In the genomic region with DNA sequence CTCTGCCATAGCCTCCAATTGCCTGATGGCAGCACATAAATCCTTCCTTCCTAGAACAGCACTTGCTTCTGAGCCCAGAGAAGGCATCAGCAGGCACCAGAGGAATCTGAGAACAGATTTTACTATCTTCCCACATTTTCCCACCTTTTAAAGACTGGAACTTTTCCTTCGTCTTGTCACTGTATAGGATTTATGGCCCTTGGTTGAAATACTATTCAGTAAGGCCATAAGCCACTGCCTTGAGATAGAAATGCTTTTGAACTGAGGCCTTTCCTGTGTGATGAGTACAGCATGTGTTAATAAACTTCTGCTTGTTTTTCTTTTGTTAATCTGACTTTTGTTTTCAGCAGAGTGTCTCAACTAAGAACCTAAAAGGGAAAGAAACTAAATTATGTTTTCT, we compare ENCODE assay signal across 28 cellular contexts.
DNase-seq lines count a peak whose midpoint lies in the region; ATAC-seq, FAIRE-seq and TF ChIP-seq lines count a peak whose summit lies in the region.
"Had no signal": no experiment of that assay in that cellular context is flagged by ENCODE, and none has a peak within 500 bp of the region (broad histone marks: within the 10 kb centered on the region; RNA-seq: fewer than 3 reads in every experiment).

No MANE protein-coding gene starts in this region.

- no peaks in the 10 kb centered on the region for H3K79me2 ChIP-seq in H9 (ENCODE audit: insufficient read depth, low read length)

- H2BK120ac ChIP-seq in H9 (ENCODE audit: low read depth, low read length, poor library complexity, severe bottlenecking), result no peak overlapping the region

- no peak overlapping the region for H3K18ac ChIP-seq in H9 (ENCODE audit: insufficient read length, low read depth, low read length)

- FAIRE-seq in small intestine (lab: Jason Lieb, UNC), result no peak
- FAIRE-seq: G401.6, GM18507 had no signal

- H3K27me3 ChIP-seq in H9 (ENCODE audit: insufficient read depth, low read length) (no peaks in the 10 kb centered on the region), small intestine (ENCODE audit: control insufficient read depth in 2 of 2, insufficient read depth in 2 of 2, low read length in 2 of 2) (no peaks in the 10 kb centered on the region)
- H3K27me3 ChIP-seq: heart left ventricle, left lung, thyroid gland had no signal

- no peaks in the 10 kb centered on the region for H3K27me3 Mint-ChIP-seq in H9 (ENCODE audit: low read depth)
- no peaks in the 10 kb centered on the region for H3K27me3 Mint-ChIP-seq in central memory CD8-positive, alpha-beta T cell
- H3K27me3 Mint-ChIP-seq: activated naive CD4-positive, alpha-beta T cell treated with anti-CD3 and anti-CD28 coated beads, Interleukin-2, amount 10 ng/mL, durations not matched to agents 7 days and 5 days; CD4-positive, alpha-beta memory T cell; dendritic cell treated with granulocyte-macrophage colony-stimulating factor and Interleukin-4, amounts not matched to agents 40 ng/mL and 50 ng/mL, for 4 days; naive B cell; stimulated activated naive CD8-positive, alpha-beta T cell treated with anti-CD3 and anti-CD28 coated beads, Interleukin-15, Interleukin-2, amounts not matched to agents 100 ng/mL and 50 ng/mL, for 24 hours had no signal

- no peaks in the 10 kb centered on the region for H3K23me2 ChIP-seq in H9 (ENCODE audit: insufficient read length, low read depth, low read length, poor library complexity, severe bottlenecking)

- no peak overlapping the region for H2BK15ac ChIP-seq in H9 (ENCODE audit: low read depth, low read length)

- H4K5ac ChIP-seq in H9 (ENCODE audit: insufficient read length, low read depth, low read length), result no peak overlapping the region

- no peak for ATAC-seq in central memory CD8-positive, alpha-beta T cell (replicated peaks; ENCODE audit: extremely low read depth, poor library complexity, severe bottlenecking)
- ATAC-seq: heart left ventricle, left lung had no signal

- H3K4me1 Mint-ChIP-seq in H9, result peaks cover 47 to 56% of the 10 kb centered on the region in 2 experiments
- peaks cover 34% of the 10 kb centered on the region for H3K4me1 Mint-ChIP-seq in central memory CD8-positive, alpha-beta T cell

- no peak overlapping the region for H3K27ac ChIP-seq in H9 (ENCODE audit: insufficient read length, low read depth, low read length)
- H3K27ac ChIP-seq in small intestine (ENCODE audit: low read depth in 1 of 2, low read length in 1 of 2), result no peak overlapping the region
- H3K27ac ChIP-seq: heart left ventricle, left lung, thyroid gland, WERI-Rb-1 had no signal

- no peak overlapping the region for H4K91ac ChIP-seq in H9 (ENCODE audit: insufficient read length, low read depth, low read length)

- H3K4me2 ChIP-seq in H9 (ENCODE audit: insufficient read depth, insufficient read length, low read length), result no peak overlapping the region

- H2AFZ ChIP-seq in H9 (ENCODE audit: low read length), result no peak overlapping the region

- no peaks in the 10 kb centered on the region for H3K9me3 ChIP-seq in H9 (ENCODE audit: control insufficient read depth, low read depth, low read length)
- H3K9me3 ChIP-seq in small intestine (ENCODE audit: control insufficient read depth, low read depth), result no peaks in the 10 kb centered on the region
- H3K9me3 ChIP-seq: HAP-1, heart left ventricle, left lung, thyroid gland had no signal

- no peak overlapping the region for H3K14ac ChIP-seq in H9 (ENCODE audit: insufficient read depth, low read length)

- H3K23ac ChIP-seq in H9 (ENCODE audit: insufficient read length, low read depth, low read length), result no peak overlapping the region

- no peak overlapping the region for H3T11ph ChIP-seq in H9 (ENCODE audit: low read length)

- no peak overlapping the region for H2AK5ac ChIP-seq in H9 (ENCODE audit: insufficient read length, low read length)

- no peak overlapping the region for H2BK12ac ChIP-seq in H9 (ENCODE audit: insufficient read length, low read depth, low read length)

- H3K4ac ChIP-seq in H9 (ENCODE audit: low read depth, low read length), result no peak overlapping the region

- H4K8ac ChIP-seq in H9 (replicated peaks; ENCODE audit: insufficient read length, low read depth, low read length), result no peak overlapping the region

- no peak for DNase-seq in H9
- DNase-seq in central memory CD8-positive, alpha-beta T cell (ENCODE audit: low spot score in 2 of 2), result no peak
- DNase-seq in left kidney (ENCODE audit: low read depth, low spot score), result peak; percentile 82
- DNase-seq in iPS-NIHi7 (ENCODE audit: extremely low spot score), result no peak
- no peak for DNase-seq in small intestine
- DNase-seq in DMS53 treated with DMSO at 0.1 percent for 48 hours (lab: John Stamatoyannopoulos, UW; ENCODE audit: unreplicated experiment), result no peak
- no peak for DNase-seq in NCI-H1694 treated with DMSO at 0.1 percent for 48 hours (lab: John Stamatoyannopoulos, UW)
- DNase-seq: activated naive CD4-positive, alpha-beta T cell treated with anti-CD3 and anti-CD28 coated beads, Interleukin-2, amount 10 ng/mL, durations not matched to agents 7 days and 5 days; AML-193; amniotic stem cell; CD4-positive, alpha-beta memory T cell; DMS 273 treated with DMSO at 0.1 percent for 48 hours; heart left ventricle; left lung; naive B cell; NCI-H1105 treated with DMSO at 0.1 percent for 48 hours; NCI-H2081; NCI-H345; NCI-H748 treated with DMSO at 0.1 percent for 48 hours; SHP77; stimulated activated CD4-positive, alpha-beta T cell treated with anti-CD3 and anti-CD28 coated beads, Interleukin-12 subunit alpha, Interleukin-12 subunit beta, amount 100 ng/mL, for 4 hours; thyroid gland; WERI-Rb-1 had no signal

- peaks cover 8% of the 10 kb centered on the region; the same call in 1 of the 2 replicates for H3K4me1 ChIP-seq in H9 (ENCODE audit: insufficient read depth, low read length)
- H3K4me1 ChIP-seq in small intestine (ENCODE audit: control insufficient read depth in 2 of 2, insufficient read depth in 1 of 2, low read depth in 1 of 2, low read length in 1 of 2), result no peaks in the 10 kb centered on the region

- H3K36me3 Mint-ChIP-seq in H9 (ENCODE audit: insufficient read depth in 1 of 3, low read depth in 3 of 3), result peaks cover 9 to 31% (median 28%) of the 10 kb centered on the region in 3 experiments; a peak in 5 of 7 replicates
- H3K36me3 Mint-ChIP-seq in central memory CD8-positive, alpha-beta T cell (ENCODE audit: insufficient read depth), result peaks cover 13% of the 10 kb centered on the region

- peak overlapping the region in 2 of 3 experiments; percentile 64 to 82; a peak in 4 of 7 replicates for H3K27ac Mint-ChIP-seq in H9
- no peak overlapping the region for H3K27ac Mint-ChIP-seq in central memory CD8-positive, alpha-beta T cell (ENCODE audit: low read depth)
- H3K27ac Mint-ChIP-seq: activated naive CD4-positive, alpha-beta T cell treated with anti-CD3 and anti-CD28 coated beads, Interleukin-2, amount 10 ng/mL, durations not matched to agents 7 days and 5 days; dendritic cell treated with granulocyte-macrophage colony-stimulating factor and Interleukin-4, amounts not matched to agents 40 ng/mL and 50 ng/mL, for 4 days had no signal

- H3K79me1 ChIP-seq in H9 (ENCODE audit: insufficient read depth, low read depth, low read length, poor library complexity, severe bottlenecking), result no peaks in the 10 kb centered on the region

- peaks cover 8 to 10% of the 10 kb centered on the region in 2 donors for H3K36me3 ChIP-seq in small intestine (ENCODE audit: control insufficient read depth in 2 of 2, insufficient read depth in 2 of 2, low read length in 2 of 2)
- H3K36me3 ChIP-seq: thyroid gland had no signal

- no peaks in the 10 kb centered on the region for H4K20me1 ChIP-seq in H9 (ENCODE audit: control insufficient read depth, insufficient read depth, insufficient read length)

- no peak overlapping the region for H3K4me3 ChIP-seq in small intestine (ENCODE audit: low read depth in 1 of 2, low read length in 2 of 2)
- H3K4me3 ChIP-seq: HAP-1, heart left ventricle, left lung, thyroid gland had no signal

- H2BK5ac ChIP-seq in H9 (ENCODE audit: insufficient read length, low read length), result no peak overlapping the region

- no peak overlapping the region for H3K9ac ChIP-seq in H9 (ENCODE audit: extremely low read depth, insufficient read length, low read length)

- no peak overlapping the region for H3K4me3 Mint-ChIP-seq in H9
- H3K4me3 Mint-ChIP-seq in central memory CD8-positive, alpha-beta T cell, result peak overlapping the region; percentile 11
- H3K4me3 Mint-ChIP-seq: activated naive CD4-positive, alpha-beta T cell treated with anti-CD3 and anti-CD28 coated beads, Interleukin-2, amount 10 ng/mL, durations not matched to agents 7 days and 5 days; CD4-positive, alpha-beta memory T cell; dendritic cell treated with granulocyte-macrophage colony-stimulating factor and Interleukin-4, amounts not matched to agents 40 ng/mL and 50 ng/mL, for 4 days; naive B cell had no signal

- H3K9me3 Mint-ChIP-seq in H9, result no peaks in the 10 kb centered on the region
- H3K9me3 Mint-ChIP-seq in central memory CD8-positive, alpha-beta T cell, result no peaks in the 10 kb centered on the region
- H3K9me3 Mint-ChIP-seq: activated naive CD4-positive, alpha-beta T cell treated with anti-CD3 and anti-CD28 coated beads, Interleukin-2, amount 10 ng/mL, durations not matched to agents 7 days and 5 days; CD4-positive, alpha-beta memory T cell; dendritic cell treated with granulocyte-macrophage colony-stimulating factor and Interleukin-4, amounts not matched to agents 40 ng/mL and 50 ng/mL, for 4 days; naive B cell; stimulated activated naive CD8-positive, alpha-beta T cell treated with anti-CD3 and anti-CD28 coated beads, Interleukin-15, Interleukin-2, amounts not matched to agents 100 ng/mL and 50 ng/mL, for 24 hours had no signal

- H3K56ac ChIP-seq in H9 (ENCODE audit: insufficient read length, low read depth, low read length), result no peak overlapping the region

- WGBS in H9 (ENCODE audit: extremely low coverage, insufficient read length, low lambda C conversion rate), result no CpG with 5 or more reads among the region's 1 CpG
- 95 to 100% (median 96%) methylated on average over 1 of the region's 1 CpG for WGBS in small intestine, 3 donors

- no peak for TF ChIP-seq CTCF in H9 (conservative IDR thresholded peaks at IDR 0.05)

- no peak overlapping the region for H2BK20ac ChIP-seq in H9 (ENCODE audit: low read depth, low read length, poor library complexity, severe bottlenecking)
